Comparison of ENCODE assay signal across 15 cellular contexts in the genomic region with DNA sequence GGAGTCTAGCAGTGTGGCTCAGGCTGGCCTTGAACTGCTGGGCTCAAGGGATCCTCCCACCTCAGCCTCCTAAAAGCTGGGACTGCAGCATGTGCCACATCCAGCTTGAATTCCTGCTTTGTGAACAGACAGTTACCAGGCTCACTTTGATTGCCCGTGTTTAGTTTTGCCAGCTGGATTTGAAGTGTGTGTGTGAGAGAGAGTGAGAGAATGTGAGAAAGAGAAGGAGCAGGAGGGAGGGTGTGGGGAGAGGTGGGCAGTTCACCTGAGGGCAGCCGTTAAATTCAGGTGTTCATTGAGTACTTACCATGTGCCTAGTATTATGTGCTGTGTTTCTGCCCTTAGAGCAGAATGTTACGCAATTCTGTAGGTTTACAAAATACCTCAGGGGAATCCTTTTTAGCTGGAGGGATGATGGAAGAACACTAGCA. TPM values are rescaled to one million over a fixed set of nuclear protein-coding genes. Genes with fewer than 3 reads are reported as not detected.
DNase-seq lines count a peak whose midpoint lies in the region; ATAC-seq and TF ChIP-seq lines count a peak whose summit lies in the region.
"Had no signal": no experiment of that assay in that cellular context is flagged by ENCODE, and none has a peak within 500 bp of the region (broad histone marks: within the 10 kb centered on the region; RNA-seq: fewer than 3 reads in every experiment).

No MANE protein-coding gene starts in this region.

- CTCF ChIA-PET in activated naive CD4-positive, alpha-beta T cell treated with anti-CD3 and anti-CD28 coated beads, Interleukin-2, amount 10 ng/mL, durations not matched to agents 7 days and 5 days (lab: Charles Lee): no interaction called here
- CTCF ChIA-PET in activated naive CD4-positive, alpha-beta T cell treated with anti-CD3 and anti-CD28 coated beads for 36 hours (lab: Charles Lee): no interaction called here
- CTCF ChIA-PET in GM10248 (lab: Yijun Ruan, JAX): interaction anchor here (0.6 to 1.2 kb wide), 5 partner anchors 13 to 90 kb away, joined by 3 to 5 read pairs (median 3); no protein-coding TSS in a partner anchor

- peaks cover 8% of the 10 kb centered on the region for H3K27me3 Mint-ChIP-seq in activated naive CD4-positive, alpha-beta T cell treated with anti-CD3 and anti-CD28 coated beads, Interleukin-2, amount 10 ng/mL, durations not matched to agents 7 days and 5 days
- no peaks in the 10 kb centered on the region for H3K27me3 Mint-ChIP-seq in activated naive CD4-positive, alpha-beta T cell treated with anti-CD3 and anti-CD28 coated beads for 36 hours (ENCODE audit: low read depth)
- H3K27me3 Mint-ChIP-seq: activated naive CD8-positive, alpha-beta T cell treated with anti-CD3 and anti-CD28 coated beads, Interleukin-2, amount 50 U/mL, for 24 hours; naive B cell had no signal

- POLR2A ChIA-PET in GM10248 (lab: Yijun Ruan, JAX): no interaction called here

- H3K27ac Mint-ChIP-seq in activated naive CD4-positive, alpha-beta T cell treated with anti-CD3 and anti-CD28 coated beads, Interleukin-2, amount 10 ng/mL, durations not matched to agents 7 days and 5 days: peak overlapping the region; percentile 45
- H3K27ac Mint-ChIP-seq in activated naive CD4-positive, alpha-beta T cell treated with anti-CD3 and anti-CD28 coated beads for 36 hours: no peak overlapping the region

- no peaks in the 10 kb centered on the region for H3K9me3 Mint-ChIP-seq in activated naive CD4-positive, alpha-beta T cell treated with anti-CD3 and anti-CD28 coated beads, Interleukin-2, amount 10 ng/mL, durations not matched to agents 7 days and 5 days
- no peaks in the 10 kb centered on the region for H3K9me3 Mint-ChIP-seq in activated naive CD4-positive, alpha-beta T cell treated with anti-CD3 and anti-CD28 coated beads for 36 hours
- H3K9me3 Mint-ChIP-seq: activated naive CD8-positive, alpha-beta T cell treated with anti-CD3 and anti-CD28 coated beads, Interleukin-2, amount 50 U/mL, for 24 hours; naive B cell had no signal

- no peak for ATAC-seq in HG03039 (IDR thresholded peaks at IDR 0.05; ENCODE audit: unreplicated experiment)
- ATAC-seq: activated naive CD8-positive, alpha-beta T cell treated with anti-CD3 and anti-CD28 coated beads, Interleukin-2, amount 50 U/mL, for 24 hours; left lung had no signal

- H3K27ac ChIP-seq in thyroid gland: peak overlapping the region in 2 of 3 donors; percentile 11 to 43
- H3K27ac ChIP-seq: hepatocyte, left lung, uterus had no signal

- H3K9ac ChIP-seq in adipocyte (ENCODE audit: low read length): peak overlapping the region; percentile 25

- DNase-seq in activated naive CD4-positive, alpha-beta T cell treated with anti-CD3 and anti-CD28 coated beads, Interleukin-2, amount 10 ng/mL, durations not matched to agents 7 days and 5 days: no peak
- no peak for DNase-seq in activated naive CD4-positive, alpha-beta T cell treated with anti-CD3 and anti-CD28 coated beads for 36 hours
- DNase-seq in adipocyte (ENCODE audit: low read depth) (peak; percentile 68), islet precursor cell (peak; percentile 58), thyroid gland (peak in 1 of 2 donors; percentile 19), GM10248 (ENCODE audit: extremely low spot score) (no peak)
- no peak for DNase-seq in activated CD4-positive, alpha-beta T cell treated with anti-CD3 and anti-CD28 coated beads, Interleukin-2, amount 50 U/mL, for 4 hours
- DNase-seq: activated CD8-positive, alpha-beta memory T cell treated with anti-CD3 and anti-CD28 coated beads, Interleukin-2, amount 50 U/mL, for 48 hours; activated naive CD8-positive, alpha-beta T cell treated with anti-CD3 and anti-CD28 coated beads, Interleukin-2, amount 50 U/mL, for 24 hours; left lung; naive B cell; uterus had no signal

- no peaks in the 10 kb centered on the region for H3K27me3 ChIP-seq in adipocyte (replicated peaks; ENCODE audit: control insufficient read depth, insufficient read depth, low read length)
- H3K27me3 ChIP-seq in thyroid gland: no peaks in the 10 kb centered on the region
- H3K27me3 ChIP-seq: hepatocyte, right atrium auricular region, uterus had no signal

- intact Hi-C loops in activated naive CD4-positive, alpha-beta T cell treated with anti-CD3 and anti-CD28 coated beads for 36 hours (cut with micrococcal nuclease): no loop called here
- intact Hi-C loops in thyroid gland (cut with DNase I): no loop called here

- TF ChIP-seq CTCF in thyroid gland (IDR thresholded peaks at IDR 0.05): no peak
- no peak for TF ChIP-seq CTCF in GM10248 (IDR thresholded peaks at IDR 0.05; ENCODE audit: control extremely low read depth, extremely low read depth, low read depth, missing control alignments)

- no peaks in the 10 kb centered on the region for H3K36me3 ChIP-seq in adipocyte (ENCODE audit: control insufficient read depth, insufficient read depth, low read length, severe bottlenecking)
- no peaks in the 10 kb centered on the region for H3K36me3 ChIP-seq in thyroid gland
- H3K36me3 ChIP-seq: left lung, right atrium auricular region, uterus had no signal

- H3K9me3 ChIP-seq in adipocyte (ENCODE audit: control insufficient read depth, low read length) (no peaks in the 10 kb centered on the region), thyroid gland (no peaks in the 10 kb centered on the region)
- H3K9me3 ChIP-seq: left lung, right atrium auricular region, uterus had no signal

- 51 to 60% methylated on average over 3 of the region's 3 CpGs for WGBS in thyroid gland, 2 donors

- H3K4me3 Mint-ChIP-seq in activated naive CD4-positive, alpha-beta T cell treated with anti-CD3 and anti-CD28 coated beads, Interleukin-2, amount 10 ng/mL, durations not matched to agents 7 days and 5 days: no peak overlapping the region
- H3K4me3 Mint-ChIP-seq in activated naive CD4-positive, alpha-beta T cell treated with anti-CD3 and anti-CD28 coated beads for 36 hours: no peak overlapping the region
- H3K4me3 Mint-ChIP-seq: activated naive CD8-positive, alpha-beta T cell treated with anti-CD3 and anti-CD28 coated beads, Interleukin-2, amount 50 U/mL, for 24 hours; naive B cell had no signal

- TF ChIP-seq POLR2A in thyroid gland (IDR thresholded peaks at IDR 0.05): no peak

- peaks cover 3% of the 10 kb centered on the region for H3K36me3 Mint-ChIP-seq in activated naive CD4-positive, alpha-beta T cell treated with anti-CD3 and anti-CD28 coated beads, Interleukin-2, amount 10 ng/mL, durations not matched to agents 7 days and 5 days
- H3K36me3 Mint-ChIP-seq in activated naive CD4-positive, alpha-beta T cell treated with anti-CD3 and anti-CD28 coated beads for 36 hours (ENCODE audit: low read depth): peaks cover under 1% of the 10 kb centered on the region
- H3K36me3 Mint-ChIP-seq: naive B cell had no signal

- peak overlapping the region; percentile 1 for H3K4me3 ChIP-seq in adipocyte (ENCODE audit: low read length)
- H3K4me3 ChIP-seq in thyroid gland (replicated peaks in 1 of 3): no peak overlapping the region
- H3K4me3 ChIP-seq: hepatocyte, left lung, right atrium auricular region, uterus had no signal

- H3K4me1 Mint-ChIP-seq in activated naive CD4-positive, alpha-beta T cell treated with anti-CD3 and anti-CD28 coated beads, Interleukin-2, amount 10 ng/mL, durations not matched to agents 7 days and 5 days: peaks cover 16% of the 10 kb centered on the region
- peaks cover 39% of the 10 kb centered on the region for H3K4me1 Mint-ChIP-seq in activated naive CD4-positive, alpha-beta T cell treated with anti-CD3 and anti-CD28 coated beads for 36 hours (ENCODE audit: low read depth)

- peaks cover 42% of the 10 kb centered on the region for H3K4me1 ChIP-seq in adipocyte (ENCODE audit: control insufficient read depth, insufficient read depth, low read length)
- H3K4me1 ChIP-seq in thyroid gland: peaks cover 36 to 40% of the 10 kb centered on the region in 2 donors
- H3K4me1 ChIP-seq: uterus had no signal

RNA-seq across cellular contexts. Expression of gene DUSP14, which starts 4.7 kb away (rescaled TPM):
- total RNA-seq in activated naive CD4-positive, alpha-beta T cell treated with anti-CD3 and anti-CD28 coated beads for 36 hours: 1 to 10 TPM; 7.0 to 7.9 TPM
- 10 to 100 TPM; 52.7 to 74.5 (median 59.0) TPM for total RNA-seq in thyroid gland

Comparison
In these comparisons a context has a peak if more than half of its experiments do, and no peak if none do; other contexts are left out.
1. DNase-seq: peak in adipocyte (single experiment) and islet precursor cell (single experiment); none in activated naive CD4-positive, alpha-beta T cell treated with anti-CD3 and anti-CD28 coated beads, Interleukin-2, amount 10 ng/mL, durations not matched to agents 7 days and 5 days (single experiment), activated naive CD4-positive, alpha-beta T cell treated with anti-CD3 and anti-CD28 coated beads for 36 hours (single experiment), activated CD4-positive, alpha-beta T cell treated with anti-CD3 and anti-CD28 coated beads, Interleukin-2, amount 50 U/mL, for 4 hours (0 of 2) and GM10248 (single experiment).
2. RNA of gene DUSP14, which starts 4.7 kb away (total RNA-seq): 52.7 to 74.5 TPM in thyroid gland; 7.0 to 7.9 TPM in activated naive CD4-positive, alpha-beta T cell treated with anti-CD3 and anti-CD28 coated beads for 36 hours; every median in the first group is over 4 times any median in the second.